In the genomic region with DNA sequence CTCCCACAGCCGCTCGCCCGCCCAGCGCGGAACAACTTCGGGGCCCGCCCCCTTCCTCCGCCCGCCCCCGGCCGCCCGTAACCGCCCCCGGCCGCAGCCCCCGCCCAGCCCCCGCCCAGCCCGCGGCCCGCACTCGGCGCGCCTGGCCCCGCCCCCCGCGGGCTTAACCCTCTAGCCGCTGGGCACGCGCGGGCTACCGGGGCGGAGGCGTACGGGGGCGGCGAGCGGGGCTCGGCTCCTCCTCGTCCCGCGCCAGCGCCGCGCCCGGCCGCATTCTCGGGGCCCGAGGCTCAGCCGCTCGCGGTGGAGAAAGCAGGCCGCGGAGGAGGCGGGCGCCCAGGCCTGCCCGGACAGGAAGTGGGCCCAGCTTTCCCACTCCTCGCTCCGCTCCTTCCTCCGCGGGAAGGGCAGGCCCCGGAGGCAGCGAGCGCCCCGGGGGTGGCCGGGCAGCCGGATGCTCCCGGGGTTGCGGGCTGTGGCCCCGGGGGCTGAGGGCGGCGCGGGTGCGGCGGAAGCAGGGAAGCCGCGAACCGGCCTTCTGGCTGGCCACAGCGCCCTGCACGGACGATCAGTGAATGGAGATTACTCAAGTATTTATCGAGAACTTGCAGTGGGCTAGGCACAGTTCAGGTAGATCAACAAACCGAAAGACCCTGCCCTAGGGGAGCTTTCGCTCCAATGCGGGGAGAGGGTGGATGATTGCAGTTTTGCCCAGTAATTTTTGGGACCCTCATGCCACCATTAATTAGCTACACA, we compare ENCODE assay signal across 8 cellular contexts. TPM values are rescaled to one million over a fixed set of nuclear protein-coding genes. Genes with fewer than 3 reads are reported as not detected.
A peak's percentile ranks its signal among the peaks of the same experiment; 100 is the strongest.
DNase-seq lines count a peak whose midpoint lies in the region; ATAC-seq and TF ChIP-seq lines count a peak whose summit lies in the region.

A gene with protein sequence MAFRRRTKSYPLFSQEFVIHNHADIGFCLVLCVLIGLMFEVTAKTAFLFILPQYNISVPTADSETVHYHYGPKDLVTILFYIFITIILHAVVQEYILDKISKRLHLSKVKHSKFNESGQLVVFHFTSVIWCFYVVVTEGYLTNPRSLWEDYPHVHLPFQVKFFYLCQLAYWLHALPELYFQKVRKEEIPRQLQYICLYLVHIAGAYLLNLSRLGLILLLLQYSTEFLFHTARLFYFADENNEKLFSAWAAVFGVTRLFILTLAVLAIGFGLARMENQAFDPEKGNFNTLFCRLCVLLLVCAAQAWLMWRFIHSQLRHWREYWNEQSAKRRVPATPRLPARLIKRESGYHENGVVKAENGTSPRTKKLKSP (minus strand): TSS at position 39 of the 756 bp plus-strand sequence. CDS start 145 bp downstream, outside the sequence.

- DNase-seq in DMS79 treated with DMSO at 0.1 percent for 48 hours (lab: John Stamatoyannopoulos, UW) (peak; percentile 61), SK-N-DZ (ENCODE audit: low spot score) (peak; percentile 80), globus pallidus (ENCODE audit: low spot score) (peak; percentile 78), osteoblast (ENCODE audit: insufficient read length, low spot score, missing footprints) (peak; percentile 97)
- peak; percentile 79 for DNase-seq in activated naive CD4-positive, alpha-beta T cell treated with anti-CD3 and anti-CD28 coated beads, Interleukin-2, amount 10 ng/mL, durations not matched to agents 7 days and 5 days

- peak within 1 kb of the TSS; percentile 95 for H3K4me2 ChIP-seq in osteoblast (ENCODE audit: insufficient read depth, low read length)

- CTCF ChIA-PET in activated naive CD4-positive, alpha-beta T cell treated with anti-CD3 and anti-CD28 coated beads, Interleukin-2, amount 10 ng/mL, durations not matched to agents 7 days and 5 days (lab: Charles Lee): interaction anchor here (1.4 to 1.9 kb wide), 2 partner anchors 20 to 38 kb away, joined by 3 to 9 read pairs; no protein-coding TSS in a partner anchor

- no peaks in the 10 kb centered on the region for H3K9me3 Mint-ChIP-seq in IgD-negative memory B cell
- no peaks in the 10 kb centered on the region for H3K9me3 Mint-ChIP-seq in activated naive CD4-positive, alpha-beta T cell treated with anti-CD3 and anti-CD28 coated beads, Interleukin-2, amount 10 ng/mL, durations not matched to agents 7 days and 5 days

- H3K9me3 ChIP-seq in osteoblast (ENCODE audit: low read depth, low read length): no peaks in the 10 kb centered on the region

- H3K4me3 ChIP-seq in osteoblast (ENCODE audit: insufficient read depth, low read length): peak within 1 kb of the TSS; percentile 95

- peak within 1 kb of the TSS; percentile 85 for H2AFZ ChIP-seq in osteoblast (ENCODE audit: low read length)

- H3K27me3 ChIP-seq in osteoblast (ENCODE audit: insufficient read depth, low read length): no peaks in the 10 kb centered on the region

- TF ChIP-seq CTCF in osteoblast (IDR thresholded peaks at IDR 0.05; ENCODE audit: extremely low read depth, low read depth, low read length): peak; percentile 12

- H3K79me2 ChIP-seq in osteoblast (ENCODE audit: insufficient read depth, low read length): peaks cover 46% of the 10 kb centered on the region

- no peaks in the 10 kb centered on the region for H3K27me3 Mint-ChIP-seq in IgD-negative memory B cell
- H3K27me3 Mint-ChIP-seq in activated naive CD4-positive, alpha-beta T cell treated with anti-CD3 and anti-CD28 coated beads, Interleukin-2, amount 10 ng/mL, durations not matched to agents 7 days and 5 days: peaks cover 29% of the 10 kb centered on the region

- peaks cover 41 to 43% (median 42%) of the 10 kb centered on the region in 3 donors for H3K4me1 Mint-ChIP-seq in IgD-negative memory B cell
- H3K4me1 Mint-ChIP-seq in activated naive CD4-positive, alpha-beta T cell treated with anti-CD3 and anti-CD28 coated beads, Interleukin-2, amount 10 ng/mL, durations not matched to agents 7 days and 5 days: peaks cover 35% of the 10 kb centered on the region

- peak within 1 kb of the TSS; percentile 88 to 99 (median 91) for H3K4me3 Mint-ChIP-seq in IgD-negative memory B cell
- H3K4me3 Mint-ChIP-seq in activated naive CD4-positive, alpha-beta T cell treated with anti-CD3 and anti-CD28 coated beads, Interleukin-2, amount 10 ng/mL, durations not matched to agents 7 days and 5 days: peak within 1 kb of the TSS; percentile 85

- peaks cover 35% of the 10 kb centered on the region for H3K4me1 ChIP-seq in osteoblast (ENCODE audit: insufficient read depth, low read length)

- peaks cover 23% of the 10 kb centered on the region for H3K36me3 ChIP-seq in osteoblast (ENCODE audit: insufficient read depth, low read length)

- ATAC-seq in GM21529 (IDR thresholded peaks at IDR 0.05; ENCODE audit: unreplicated experiment): peak; percentile 50

- H4K20me1 ChIP-seq in osteoblast (ENCODE audit: insufficient read depth, low read length): peaks cover 16% of the 10 kb centered on the region

- H3K36me3 Mint-ChIP-seq in IgD-negative memory B cell: peaks cover 7% of the 10 kb centered on the region
- no peaks in the 10 kb centered on the region for H3K36me3 Mint-ChIP-seq in activated naive CD4-positive, alpha-beta T cell treated with anti-CD3 and anti-CD28 coated beads, Interleukin-2, amount 10 ng/mL, durations not matched to agents 7 days and 5 days

- peak within 1 kb of the TSS; percentile 80 to 97 (median 88) for H3K27ac Mint-ChIP-seq in IgD-negative memory B cell
- H3K27ac Mint-ChIP-seq in activated naive CD4-positive, alpha-beta T cell treated with anti-CD3 and anti-CD28 coated beads, Interleukin-2, amount 10 ng/mL, durations not matched to agents 7 days and 5 days: peak within 1 kb of the TSS; percentile 66

- peak within 1 kb of the TSS; percentile 96 for H3K27ac ChIP-seq in osteoblast (ENCODE audit: low read depth, low read length)
- H3K27ac ChIP-seq in temporal lobe (ENCODE audit: low read depth, low read length): peak within 1 kb of the TSS; percentile 86

RNA-seq across cellular contexts. Expression of the gene that starts here (rescaled TPM):
- polyA plus RNA-seq in IgD-negative memory B cell: 7.5 TPM
- 3.9 and 4.3 TPM in 2 replicates for polyA plus RNA-seq in SK-N-DZ (2014; cell fraction: cytosol; rRNA removed)
- polyA plus RNA-seq in SK-N-DZ (2014; cell fraction: nucleus; rRNA removed): 4.0 and 5.7 TPM in 2 replicates
- total RNA-seq in osteoblast (129 and 155 TPM in 2 replicates), temporal lobe (2.5 TPM)

Comparison
In these comparisons a context has a peak if more than half of its experiments do, and no peak if none do; other contexts are left out.
1. Peak in every context shown above with its lines: DNase-seq, ATAC-seq, H3K4me3 ChIP-seq and H3K27ac ChIP-seq.
2. RNA of the gene that starts here (total RNA-seq): 129 to 155 TPM in osteoblast; 2.5 TPM in temporal lobe (single experiment); every median in the first group is over 10 times any median in the second.